8 cellular contexts compared by ENCODE assay signal in the genomic region with DNA sequence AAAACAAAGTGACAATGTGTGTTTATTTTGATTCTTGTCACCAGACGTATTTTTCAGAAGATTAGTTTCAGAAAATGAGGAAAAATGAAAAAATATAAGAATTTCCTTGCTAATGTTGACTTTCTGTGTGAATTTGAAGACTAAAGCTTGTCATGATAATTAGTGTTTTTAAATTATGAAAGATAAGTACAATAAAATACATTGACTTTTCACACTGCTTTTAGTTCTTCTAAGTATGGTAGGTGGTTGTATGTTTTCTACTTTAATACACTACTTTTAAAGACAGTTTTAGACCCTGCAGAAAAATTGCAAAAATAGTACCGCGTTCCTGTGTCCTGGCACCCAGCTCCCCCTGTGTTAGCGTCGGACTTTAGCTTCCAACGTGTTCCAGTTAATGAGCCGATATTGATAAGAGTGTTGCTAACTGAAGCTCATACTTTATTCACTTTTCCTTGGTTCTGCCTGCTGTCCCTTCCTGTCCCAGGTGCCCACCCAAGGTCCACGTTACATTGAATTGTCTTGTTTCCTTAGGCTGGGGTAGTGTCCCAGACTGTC. TPM values are rescaled to one million over a fixed set of nuclear protein-coding genes. Genes with fewer than 3 reads are reported as not detected.
A peak's percentile ranks its signal among the peaks of the same experiment; 100 is the strongest.
DNase-seq lines count a peak whose midpoint lies in the region; ATAC-seq and TF ChIP-seq lines count a peak whose summit lies in the region.

No MANE protein-coding gene starts in this region.

- no peaks in the 10 kb centered on the region for H3K27me3 ChIP-seq in left ventricle myocardium inferior (ENCODE audit: low read depth)
- H3K27me3 ChIP-seq in lung (ENCODE audit: control insufficient read depth, insufficient read depth) = no peaks in the 10 kb centered on the region

- H3K4me1 ChIP-seq in left ventricle myocardium inferior = peaks cover 27% of the 10 kb centered on the region
- H3K4me1 ChIP-seq in lung (ENCODE audit: control insufficient read depth in 2 of 2, insufficient read depth in 2 of 2, low read length in 2 of 2) = peaks cover 4 to 10% of the 10 kb centered on the region in 2 donors
- no peaks in the 10 kb centered on the region for H3K4me1 ChIP-seq in urinary bladder (ENCODE audit: insufficient read depth)

- WGBS in lung, 2 donors = 12 to 13% methylated on average over 8 of the region's 8 CpGs
- WGBS in urinary bladder = 6% methylated on average over 8 of the region's 8 CpGs

- intact Hi-C loops in left ventricle myocardium inferior (cut with micrococcal nuclease) = no loop called here
- intact Hi-C loops in left ventricle myocardium superior (cut with micrococcal nuclease) = no loop called here

- ATAC-seq in left ventricle myocardium superior = no peak
- ATAC-seq in lung (ENCODE audit: insufficient read depth, low FRiP score) = no peak

- in situ Hi-C loops in astrocyte of the spinal cord (cut with HindIII; ENCODE audit: low sequenced_read_pairs) = no loop called here

- H3K4me3 ChIP-seq in left ventricle myocardium inferior (peak overlapping the region; percentile 93), astrocyte of the spinal cord (ENCODE audit: low read depth, low read length) (peak overlapping the region; percentile 64), lung (peak overlapping the region; percentile 93), urinary bladder (ENCODE audit: low read depth, low read length) (peak overlapping the region; percentile 83)

- TF ChIP-seq CTCF in left ventricle myocardium inferior (IDR thresholded peaks at IDR 0.05; ENCODE audit: borderline replicate concordance) = no peak
- no peak for TF ChIP-seq CTCF in astrocyte of the spinal cord (IDR thresholded peaks at IDR 0.05; ENCODE audit: low read depth, low read length)
- TF ChIP-seq CTCF in lung (IDR thresholded peaks at IDR 0.05; ENCODE audit: control extremely low read depth, extremely low read depth) = no peak

- peak overlapping the region; percentile 93 for H3K27ac ChIP-seq in left ventricle myocardium inferior (replicated peaks)
- peak overlapping the region in 1 of 2 donors; percentile 88 for H3K27ac ChIP-seq in lung (ENCODE audit: low read depth in 1 of 2, low read length in 1 of 2)
- H3K27ac ChIP-seq in urinary bladder (ENCODE audit: low read depth) = no peak overlapping the region

- H3K9me3 ChIP-seq in left ventricle myocardium inferior (replicated peaks) (peaks cover 1% of the 10 kb centered on the region), lung (ENCODE audit: control insufficient read depth in 2 of 2, insufficient read depth in 1 of 2, low read length in 1 of 2) (peaks cover 0 to 2% of the 10 kb centered on the region in 2 donors)

- H3K36me3 ChIP-seq in left ventricle myocardium inferior (peaks cover 21% of the 10 kb centered on the region), lung (ENCODE audit: control insufficient read depth in 2 of 2, insufficient read depth in 2 of 2, low read length in 2 of 2) (peaks cover 3 to 4% of the 10 kb centered on the region in 2 donors), urinary bladder (ENCODE audit: insufficient read depth) (no peaks in the 10 kb centered on the region)

- DNase-seq in left ventricle myocardium inferior = no peak
- DNase-seq in left ventricle myocardium superior = no peak
- peak; percentile 1 for DNase-seq in astrocyte of the spinal cord (ENCODE audit: low read depth, low spot score)
- no peak for DNase-seq in lung (ENCODE audit: low spot score)
- DNase-seq in UCSD-AML1 (lab: John Stamatoyannopoulos, UW; ENCODE audit: unreplicated experiment) = no peak
- no peak for DNase-seq in amygdala (lab: John Stamatoyannopoulos, UW)
- DNase-seq in EL = no peak

RNA-seq across cellular contexts. Expression of gene RBFA, which starts 0.7 kb away (rescaled TPM):
- total RNA-seq in left ventricle myocardium inferior = 22.8 TPM
- total RNA-seq in left ventricle myocardium superior = 23.4 TPM
- 10 to 100 TPM; 27.2 to 32.1 TPM for total RNA-seq in lung
- 10 to 100 TPM; 16.1 to 19.5 TPM for polyA plus RNA-seq in lung
- total RNA-seq in urinary bladder = 33.3 TPM
- 22.7 TPM for polyA plus RNA-seq in urinary bladder

RNA-seq across cellular contexts. Expression of gene TXNL4A, which starts 46.6 kb away (rescaled TPM):
- total RNA-seq in left ventricle myocardium inferior = 92.0 TPM
- total RNA-seq in left ventricle myocardium superior = 91.0 TPM
- 100 to 1,000 TPM in 1 of 2 donors, 10 to 100 TPM in 1; 29.9 to 101 TPM for total RNA-seq in lung
- 10 to 100 TPM; 84.1 to 86.2 TPM for polyA plus RNA-seq in lung
- total RNA-seq in urinary bladder = 31.0 TPM
- 66.9 TPM for polyA plus RNA-seq in urinary bladder
